In the genomic region with DNA sequence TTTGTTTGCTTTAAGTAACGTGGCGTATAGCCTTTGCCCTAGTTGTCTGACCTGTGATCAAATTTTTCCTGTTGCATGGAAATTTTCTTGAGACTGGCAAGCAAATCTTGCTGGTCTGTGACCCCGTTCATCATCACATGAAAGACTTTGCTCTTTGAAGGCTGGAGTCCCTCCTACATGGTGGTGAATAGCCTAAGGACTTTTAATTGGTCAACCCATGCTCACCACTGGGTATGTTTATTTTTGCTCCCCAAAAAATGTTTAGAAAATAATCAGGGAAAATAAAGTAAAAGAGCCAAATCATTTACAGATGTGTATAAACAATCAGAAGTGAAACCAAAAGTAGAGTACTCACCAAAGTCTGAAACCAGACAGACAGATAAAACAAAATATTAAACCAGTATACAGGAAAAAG, we compare ENCODE assay signal across 9 cellular contexts.
DNase-seq lines count a peak whose midpoint lies in the region; ATAC-seq and TF ChIP-seq lines count a peak whose summit lies in the region.
"Had no signal": no experiment of that assay in that cellular context is flagged by ENCODE, and none has a peak within 500 bp of the region (broad histone marks: within the 10 kb centered on the region; RNA-seq: fewer than 3 reads in every experiment).

No MANE protein-coding gene starts in this region.

- no peaks in the 10 kb centered on the region for H3K4me1 Mint-ChIP-seq in activated CD8-positive, alpha-beta T cell treated with anti-CD3 and anti-CD28 coated beads for 36 hours (ENCODE audit: low read depth)
- H3K4me1 Mint-ChIP-seq in nephron, result peaks cover 4% of the 10 kb centered on the region

- no peak for DNase-seq in activated CD8-positive, alpha-beta T cell treated with anti-CD3 and anti-CD28 coated beads for 36 hours
- DNase-seq in GM19240 (ENCODE audit: insufficient read length, low spot score) (no peak), NCI-H2227 (lab: John Stamatoyannopoulos, UW; ENCODE audit: unreplicated experiment) (no peak), NCI-H82 treated with DMSO at 0.1 percent for 48 hours (lab: John Stamatoyannopoulos, UW; ENCODE audit: unreplicated experiment) (no peak)
- DNase-seq in stimulated activated naive CD4-positive, alpha-beta T cell (lab: John Stamatoyannopoulos, UW), result no peak

- CTCF ChIA-PET in activated CD8-positive, alpha-beta T cell treated with anti-CD3 and anti-CD28 coated beads for 36 hours (lab: Charles Lee), result no interaction called here

- no peaks in the 10 kb centered on the region for H3K36me3 Mint-ChIP-seq in activated CD8-positive, alpha-beta T cell treated with anti-CD3 and anti-CD28 coated beads for 36 hours (ENCODE audit: low read depth)
- no peaks in the 10 kb centered on the region for H3K36me3 Mint-ChIP-seq in nephron (ENCODE audit: low read depth)

- no peak for TF ChIP-seq CTCF in activated CD8-positive, alpha-beta T cell treated with anti-CD3 and anti-CD28 coated beads for 36 hours (IDR thresholded peaks at IDR 0.05)
- no peak for TF ChIP-seq CTCF in nephron (IDR thresholded peaks at IDR 0.05; ENCODE audit: unreplicated experiment in 3 of 3)

- peak overlapping the region; percentile 36 for H3K27ac Mint-ChIP-seq in activated CD8-positive, alpha-beta T cell treated with anti-CD3 and anti-CD28 coated beads for 36 hours
- peak overlapping the region; percentile 10 to 51 (median 38) for H3K27ac Mint-ChIP-seq in nephron

- H3K9me3 Mint-ChIP-seq in activated CD8-positive, alpha-beta T cell treated with anti-CD3 and anti-CD28 coated beads for 36 hours, result peaks cover 3% of the 10 kb centered on the region
- H3K9me3 Mint-ChIP-seq in nephron, result peaks cover 9% of the 10 kb centered on the region

- H3K4me3 Mint-ChIP-seq in activated CD8-positive, alpha-beta T cell treated with anti-CD3 and anti-CD28 coated beads for 36 hours, result peak overlapping the region; percentile 23
- H3K4me3 Mint-ChIP-seq in nephron, result no peak overlapping the region
- H3K4me3 Mint-ChIP-seq: neural crest cell had no signal

- H3K27me3 Mint-ChIP-seq in activated CD8-positive, alpha-beta T cell treated with anti-CD3 and anti-CD28 coated beads for 36 hours, result no peaks in the 10 kb centered on the region
- H3K27me3 Mint-ChIP-seq in nephron (ENCODE audit: low read depth), result no peaks in the 10 kb centered on the region

- peak; percentile 57 for ATAC-seq in GM18873 (IDR thresholded peaks at IDR 0.05; ENCODE audit: low FRiP score, unreplicated experiment)
- ATAC-seq in HG02885 (IDR thresholded peaks at IDR 0.05; ENCODE audit: poor library complexity, unreplicated experiment), result peak; percentile 68
- ATAC-seq in activated CD8-positive, alpha-beta T cell treated with anti-CD3 and anti-CD28 coated beads for 36 hours, result no peak

- POLR2A ChIA-PET in activated CD8-positive, alpha-beta T cell treated with anti-CD3 and anti-CD28 coated beads for 36 hours (lab: Charles Lee), result no interaction called here

- intact Hi-C loops in activated CD8-positive, alpha-beta T cell treated with anti-CD3 and anti-CD28 coated beads for 36 hours (cut with micrococcal nuclease), result no loop called here
